In the genomic region with DNA sequence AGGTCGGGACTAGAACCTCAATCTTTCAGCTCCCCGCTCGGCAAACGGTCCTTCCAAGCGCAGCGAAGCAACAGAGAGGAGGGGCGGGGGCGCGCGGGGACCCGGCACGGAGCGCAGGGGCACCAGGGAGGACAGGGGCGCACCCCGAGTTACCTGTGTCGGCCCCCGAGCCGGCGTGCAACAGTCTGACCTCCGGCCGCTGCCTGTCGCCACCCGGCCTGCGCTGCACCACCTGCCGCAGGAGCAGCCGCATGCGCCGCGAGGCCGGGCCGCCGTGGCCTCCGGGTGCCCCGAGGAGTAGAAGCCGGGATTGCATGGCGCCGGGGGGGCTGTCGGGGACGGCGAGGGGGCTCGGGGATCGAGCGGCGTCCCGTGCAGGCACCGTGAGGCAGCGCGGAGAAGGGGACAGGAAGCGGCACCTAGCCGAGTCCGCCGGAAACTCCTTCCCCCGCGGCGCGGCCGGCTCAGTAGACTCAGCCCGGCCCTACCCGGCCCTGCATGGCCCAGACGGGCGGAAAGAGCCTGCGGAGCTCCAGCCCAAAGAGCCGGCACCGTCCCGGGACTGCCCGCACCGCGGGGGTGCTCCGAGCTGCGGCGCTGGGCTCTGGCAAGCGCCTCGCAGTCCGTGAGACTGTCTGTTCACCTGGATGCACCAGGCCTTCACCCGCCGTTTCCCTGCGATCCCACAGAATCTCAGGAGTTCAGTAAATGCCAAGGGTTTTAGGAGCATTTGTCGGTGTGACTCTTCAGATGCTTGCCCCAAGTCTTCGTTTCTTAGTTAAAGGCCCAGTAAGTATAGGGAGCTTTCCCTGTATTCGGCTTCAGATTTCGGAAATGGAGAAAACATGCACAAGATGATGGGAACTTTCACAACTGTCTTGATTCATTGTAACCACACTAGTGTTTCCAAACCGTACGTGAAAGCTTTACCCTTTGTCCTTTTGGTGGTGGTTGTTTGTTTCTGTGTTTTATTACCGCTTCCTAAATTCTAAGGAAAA, we compare ENCODE assay signal across 8 cellular contexts. TPM values are rescaled to one million over a fixed set of nuclear protein-coding genes. Genes with fewer than 3 reads are reported as not detected.
DNase-seq lines count a peak whose midpoint lies in the region; ATAC-seq and TF ChIP-seq lines count a peak whose summit lies in the region.

A gene (minus strand): TSS at position 410 of the 998 bp plus-strand sequence. CDS start 94 bp downstream, at position 316.

- H3K36me3 Mint-ChIP-seq in nephron progenitor cell (ENCODE audit: low read depth), result no peaks in the 10 kb centered on the region

- H3K9me3 Mint-ChIP-seq in nephron progenitor cell, result no peaks in the 10 kb centered on the region
- H3K9me3 Mint-ChIP-seq in stimulated activated naive CD8-positive, alpha-beta T cell treated with anti-CD3 and anti-CD28 coated beads, Interleukin-15, amount 100 ng/mL, for 72 hours, result peaks cover 0 to 6% of the 10 kb centered on the region in 2 donors

- H3K27ac Mint-ChIP-seq in nephron progenitor cell, result peak within 1 kb of the TSS; percentile 79
- H3K27ac Mint-ChIP-seq in stimulated activated naive CD8-positive, alpha-beta T cell treated with anti-CD3 and anti-CD28 coated beads, Interleukin-15, amount 100 ng/mL, for 72 hours, result peak within 1 kb of the TSS; percentile 97 to 98

- peaks cover 9% of the 10 kb centered on the region for H3K27me3 Mint-ChIP-seq in nephron progenitor cell (ENCODE audit: low read depth, poor library complexity)
- no peaks in the 10 kb centered on the region for H3K27me3 Mint-ChIP-seq in stimulated activated naive CD8-positive, alpha-beta T cell treated with anti-CD3 and anti-CD28 coated beads, Interleukin-15, amount 100 ng/mL, for 72 hours

- TF ChIP-seq POLR2A in Raji (IDR thresholded peaks at IDR 0.05; ENCODE audit: insufficient read depth, low read depth, low read length), result peak; percentile 83

- no peak for TF ChIP-seq RAD21 in Ishikawa (IDR thresholded peaks at IDR 0.05; ENCODE audit: low read depth)

- peak within 1 kb of the TSS; percentile 76 for H3K4me3 ChIP-seq in fibroblast of villous mesenchyme (ENCODE audit: low read depth, low read length)

- TF ChIP-seq CTCF in fibroblast of villous mesenchyme (IDR thresholded peaks at IDR 0.05; ENCODE audit: insufficient read depth, low read depth, low read length) (no peak), nephron progenitor cell (IDR thresholded peaks at IDR 0.05) (no peak)

- DNase-seq in DMS53 (lab: John Stamatoyannopoulos, UW) (peak; percentile 84), fibroblast of villous mesenchyme (ENCODE audit: low read depth) (peak; percentile 76), nephron progenitor cell (peak; percentile 81)
- peak; percentile 79 for DNase-seq in activated effector memory CD4-positive, alpha-beta T cell treated with Interleukin-2 at 50 U/mL for 16 hours
- DNase-seq in stimulated activated naive CD8-positive, alpha-beta T cell treated with anti-CD3 and anti-CD28 coated beads, Interleukin-15, amount 100 ng/mL, for 72 hours, result peak; percentile 90

- H3K4me3 Mint-ChIP-seq in nephron progenitor cell, result peak within 1 kb of the TSS; percentile 93
- peak within 1 kb of the TSS; percentile 95 to 98 for H3K4me3 Mint-ChIP-seq in stimulated activated naive CD8-positive, alpha-beta T cell treated with anti-CD3 and anti-CD28 coated beads, Interleukin-15, amount 100 ng/mL, for 72 hours

- no peak for TF ChIP-seq EP300 in Ishikawa (IDR thresholded peaks at IDR 0.05; ENCODE audit: borderline replicate concordance)

- H3K4me1 Mint-ChIP-seq in nephron progenitor cell, result peaks cover 33% of the 10 kb centered on the region
- peaks cover 50% of the 10 kb centered on the region for H3K4me1 Mint-ChIP-seq in stimulated activated naive CD8-positive, alpha-beta T cell treated with anti-CD3 and anti-CD28 coated beads, Interleukin-15, amount 100 ng/mL, for 72 hours

- ATAC-seq in GM21528 (IDR thresholded peaks at IDR 0.05; ENCODE audit: low FRiP score, unreplicated experiment), result peak; percentile 91
- ATAC-seq in stimulated activated naive CD8-positive, alpha-beta T cell treated with anti-CD3 and anti-CD28 coated beads, Interleukin-15, amount 100 ng/mL, for 72 hours, result peak; percentile 97

TF ChIP-seq in Ishikawa, 13 proteins besides CTCF, POLR2A, EP300 and RAD21:
- TF ChIP-seq TAF1 (IDR thresholded peaks at IDR 0.05; ENCODE audit: low read depth) (peak; percentile 92), CEBPB (IDR thresholded peaks at IDR 0.05) (no peak), TCF12 (IDR thresholded peaks at IDR 0.05; ENCODE audit: low read depth) (peak; percentile 74; the same call in 1 of the 2 replicates), YY1 (IDR thresholded peaks at IDR 0.05; ENCODE audit: low read depth) (peak; percentile 70), FOXM1 (IDR thresholded peaks at IDR 0.05; ENCODE audit: borderline replicate concordance, low read depth) (no peak), NFIC (IDR thresholded peaks at IDR 0.05) (no peak; the same call in 1 of the 2 replicates), CREB1 (IDR thresholded peaks at IDR 0.05; ENCODE audit: low read depth) (no peak), ZBTB7A (IDR thresholded peaks at IDR 0.05; ENCODE audit: low read depth) (no peak), TEAD4 (IDR thresholded peaks at IDR 0.05) (no peak), EGR1 (IDR thresholded peaks at IDR 0.05) (no peak)
- TF ChIP-seq, protein P1, sequence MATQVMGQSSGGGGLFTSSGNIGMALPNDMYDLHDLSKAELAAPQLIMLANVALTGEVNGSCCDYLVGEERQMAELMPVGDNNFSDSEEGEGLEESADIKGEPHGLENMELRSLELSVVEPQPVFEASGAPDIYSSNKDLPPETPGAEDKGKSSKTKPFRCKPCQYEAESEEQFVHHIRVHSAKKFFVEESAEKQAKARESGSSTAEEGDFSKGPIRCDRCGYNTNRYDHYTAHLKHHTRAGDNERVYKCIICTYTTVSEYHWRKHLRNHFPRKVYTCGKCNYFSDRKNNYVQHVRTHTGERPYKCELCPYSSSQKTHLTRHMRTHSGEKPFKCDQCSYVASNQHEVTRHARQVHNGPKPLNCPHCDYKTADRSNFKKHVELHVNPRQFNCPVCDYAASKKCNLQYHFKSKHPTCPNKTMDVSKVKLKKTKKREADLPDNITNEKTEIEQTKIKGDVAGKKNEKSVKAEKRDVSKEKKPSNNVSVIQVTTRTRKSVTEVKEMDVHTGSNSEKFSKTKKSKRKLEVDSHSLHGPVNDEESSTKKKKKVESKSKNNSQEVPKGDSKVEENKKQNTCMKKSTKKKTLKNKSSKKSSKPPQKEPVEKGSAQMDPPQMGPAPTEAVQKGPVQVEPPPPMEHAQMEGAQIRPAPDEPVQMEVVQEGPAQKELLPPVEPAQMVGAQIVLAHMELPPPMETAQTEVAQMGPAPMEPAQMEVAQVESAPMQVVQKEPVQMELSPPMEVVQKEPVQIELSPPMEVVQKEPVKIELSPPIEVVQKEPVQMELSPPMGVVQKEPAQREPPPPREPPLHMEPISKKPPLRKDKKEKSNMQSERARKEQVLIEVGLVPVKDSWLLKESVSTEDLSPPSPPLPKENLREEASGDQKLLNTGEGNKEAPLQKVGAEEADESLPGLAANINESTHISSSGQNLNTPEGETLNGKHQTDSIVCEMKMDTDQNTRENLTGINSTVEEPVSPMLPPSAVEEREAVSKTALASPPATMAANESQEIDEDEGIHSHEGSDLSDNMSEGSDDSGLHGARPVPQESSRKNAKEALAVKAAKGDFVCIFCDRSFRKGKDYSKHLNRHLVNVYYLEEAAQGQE (IDR thresholded peaks at IDR 0.05; ENCODE audit: low read depth), result no peak
- TF ChIP-seq, protein P2, sequence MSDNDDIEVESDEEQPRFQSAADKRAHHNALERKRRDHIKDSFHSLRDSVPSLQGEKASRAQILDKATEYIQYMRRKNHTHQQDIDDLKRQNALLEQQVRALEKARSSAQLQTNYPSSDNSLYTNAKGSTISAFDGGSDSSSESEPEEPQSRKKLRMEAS (IDR thresholded peaks at IDR 0.05), result peak; percentile 45
- TF ChIP-seq, protein P3, sequence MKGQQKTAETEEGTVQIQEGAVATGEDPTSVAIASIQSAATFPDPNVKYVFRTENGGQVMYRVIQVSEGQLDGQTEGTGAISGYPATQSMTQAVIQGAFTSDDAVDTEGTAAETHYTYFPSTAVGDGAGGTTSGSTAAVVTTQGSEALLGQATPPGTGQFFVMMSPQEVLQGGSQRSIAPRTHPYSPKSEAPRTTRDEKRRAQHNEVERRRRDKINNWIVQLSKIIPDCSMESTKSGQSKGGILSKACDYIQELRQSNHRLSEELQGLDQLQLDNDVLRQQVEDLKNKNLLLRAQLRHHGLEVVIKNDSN (IDR thresholded peaks at IDR 0.05), result peak; percentile 17; the same call in 1 of the 2 replicates

RNA-seq across cellular contexts. Expression of the gene that starts here (rescaled TPM):
- 20.9 and 33.2 TPM in 2 replicates for total RNA-seq in fibroblast of villous mesenchyme

Comparison
In these comparisons a context has a peak if more than half of its experiments do, and no peak if none do; other contexts are left out.
1. Peak in every context shown above with its lines: DNase-seq, ATAC-seq and H3K4me3 ChIP-seq.